In the genomic region with DNA sequence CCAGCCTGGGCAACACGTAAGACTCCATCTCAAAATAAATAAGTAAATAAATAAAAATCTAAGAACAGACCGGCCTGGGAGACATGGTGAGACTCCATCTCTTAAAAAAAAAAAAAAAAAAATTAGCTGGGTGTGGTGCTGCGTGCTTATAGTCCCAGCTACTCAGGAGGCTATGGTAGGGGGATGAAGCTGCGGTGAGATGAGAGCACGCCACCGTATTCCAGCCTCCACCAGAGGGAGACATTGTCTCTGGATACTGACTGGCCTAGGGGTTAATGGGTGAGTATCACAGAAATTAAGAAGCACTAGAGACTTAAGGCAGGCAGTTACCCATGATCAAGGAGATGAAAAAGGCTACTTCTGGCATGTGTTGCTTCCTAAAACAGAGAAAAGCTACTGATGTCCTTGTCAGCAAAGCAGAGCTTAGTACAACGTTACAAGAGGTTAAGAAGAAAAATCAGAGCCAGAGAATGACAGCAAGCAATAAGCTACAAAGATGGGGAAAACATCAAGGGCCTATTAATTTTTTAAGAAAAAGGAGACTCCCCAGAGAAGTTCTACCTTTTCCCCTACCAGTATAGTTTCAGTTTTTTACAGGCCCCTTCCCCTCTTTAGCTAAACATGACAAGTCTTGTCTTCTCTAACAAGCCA, we compare ENCODE assay signal across 8 cellular contexts. TPM values are rescaled to one million over a fixed set of nuclear protein-coding genes. Genes with fewer than 3 reads are reported as not detected.
A peak's percentile ranks its signal among the peaks of the same experiment; 100 is the strongest.
DNase-seq lines count a peak whose midpoint lies in the region; ATAC-seq and TF ChIP-seq lines count a peak whose summit lies in the region.

No MANE protein-coding gene starts in this region.

- peaks cover 66% of the 10 kb centered on the region for H3K4me1 ChIP-seq in Loucy (ENCODE audit: insufficient read depth, low read length, poor library complexity, severe bottlenecking)
- H3K4me1 ChIP-seq in SJCRH30, result no peaks in the 10 kb centered on the region
- H3K4me1 ChIP-seq in parathyroid adenoma, result no peaks in the 10 kb centered on the region
- no peaks in the 10 kb centered on the region for H3K4me1 ChIP-seq in uterus

- H3K27me3 ChIP-seq in Loucy (ENCODE audit: insufficient read depth, low read length, poor library complexity, severe bottlenecking) (peaks cover 14% of the 10 kb centered on the region), SJCRH30 (no peaks in the 10 kb centered on the region), parathyroid adenoma (ENCODE audit: control insufficient read depth, insufficient read depth, low read length) (no peaks in the 10 kb centered on the region), uterus (no peaks in the 10 kb centered on the region)

- ATAC-seq in GM19351 (IDR thresholded peaks at IDR 0.05; ENCODE audit: unreplicated experiment), result peak; percentile 47

- peaks cover 27% of the 10 kb centered on the region for H3F3A ChIP-seq in Loucy (ENCODE audit: low read depth)

- H3K79me2 ChIP-seq in Loucy (ENCODE audit: insufficient read depth, low read length), result peaks cover 100% of the 10 kb centered on the region
- H3K79me2 ChIP-seq in parathyroid adenoma, result peaks cover 11% of the 10 kb centered on the region

- H2AFZ ChIP-seq in Loucy (ENCODE audit: low read length) (no peak overlapping the region), parathyroid adenoma (no peak overlapping the region)

- H3K9me3 ChIP-seq in Loucy (ENCODE audit: insufficient read depth, low read depth, low read length), result no peaks in the 10 kb centered on the region
- H3K9me3 ChIP-seq in SJCRH30 (replicated peaks), result no peaks in the 10 kb centered on the region
- no peaks in the 10 kb centered on the region for H3K9me3 ChIP-seq in parathyroid adenoma (ENCODE audit: control insufficient read depth, low read length)
- H3K9me3 ChIP-seq in uterus, result no peaks in the 10 kb centered on the region

- peak; percentile 91 for TF ChIP-seq CTCF in AG10803 (conservative IDR thresholded peaks at IDR 0.05; ENCODE audit: low read length)
- TF ChIP-seq CTCF in Loucy (conservative IDR thresholded peaks at IDR 0.05; ENCODE audit: low read length), result peak; percentile 90
- TF ChIP-seq CTCF in parathyroid adenoma (IDR thresholded peaks at IDR 0.05), result peak; percentile 76
- peak; percentile 77 to 88 (median 80) for TF ChIP-seq CTCF in uterus (IDR thresholded peaks at IDR 0.05)

- H3K4me2 ChIP-seq in Loucy (ENCODE audit: low read depth, low read length, poor library complexity, severe bottlenecking) (peak overlapping the region; percentile 89), parathyroid adenoma (ENCODE audit: low read length) (no peak overlapping the region)

- H3K9me2 ChIP-seq in Loucy (replicated peaks; ENCODE audit: low read depth, low read length), result no peaks in the 10 kb centered on the region

- peaks cover 98% of the 10 kb centered on the region for H4K20me1 ChIP-seq in Loucy (ENCODE audit: insufficient read depth, low read length, poor library complexity, severe bottlenecking)

- H3K36me3 ChIP-seq in Loucy (ENCODE audit: insufficient read depth, low read length) (peaks cover 97% of the 10 kb centered on the region), SJCRH30 (peaks cover 58% of the 10 kb centered on the region), parathyroid adenoma (ENCODE audit: control insufficient read depth, insufficient read depth, low read length) (no peaks in the 10 kb centered on the region), uterus (no peaks in the 10 kb centered on the region)

- DNase-seq in AG10803 (ENCODE audit: low read depth) (peak; percentile 56), SJCRH30 (peak; percentile 48 to 76), globus pallidus (ENCODE audit: low spot score) (peak; percentile 63), uterus (peak; percentile 60 to 65)
- DNase-seq in activated naive CD4-positive, alpha-beta T cell (lab: John Stamatoyannopoulos, UW), result peak in 3 of 4 experiments; percentile 4 to 50 (median 29)

- intact Hi-C loops in uterus (cut with DNase I; ENCODE audit: low total_unique reads), result no loop called here

- TF ChIP-seq POLR2A in uterus (IDR thresholded peaks at IDR 0.05), result no peak

- H3K9ac ChIP-seq in Loucy (ENCODE audit: low read depth, low read length, poor library complexity, severe bottlenecking) (peak overlapping the region; percentile 99), parathyroid adenoma (no peak overlapping the region)

- H3K4me3 ChIP-seq in AG10803 (ENCODE audit: low read length) (no peak overlapping the region), Loucy (ENCODE audit: low read length, poor library complexity, severe bottlenecking) (peak overlapping the region; percentile 99), SJCRH30 (no peak overlapping the region), parathyroid adenoma (ENCODE audit: low read depth, low read length) (no peak overlapping the region), uterus (no peak overlapping the region)

- H3K27ac ChIP-seq in SJCRH30, result no peak overlapping the region
- no peak overlapping the region for H3K27ac ChIP-seq in parathyroid adenoma
- no peak overlapping the region for H3K27ac ChIP-seq in uterus

RNA-seq across cellular contexts. Expression of gene TFRC, which starts 8.6 kb away (rescaled TPM):
- total RNA-seq in SJCRH30 (2014; rRNA removed; shearing (Covaris generic)), result 259 and 267 TPM in 2 replicates
- 10 to 100 TPM; 29.5 to 87.7 (median 44.6) TPM for total RNA-seq in uterus
